1 cellular context compared by ENCODE assay signal in the genomic region with DNA sequence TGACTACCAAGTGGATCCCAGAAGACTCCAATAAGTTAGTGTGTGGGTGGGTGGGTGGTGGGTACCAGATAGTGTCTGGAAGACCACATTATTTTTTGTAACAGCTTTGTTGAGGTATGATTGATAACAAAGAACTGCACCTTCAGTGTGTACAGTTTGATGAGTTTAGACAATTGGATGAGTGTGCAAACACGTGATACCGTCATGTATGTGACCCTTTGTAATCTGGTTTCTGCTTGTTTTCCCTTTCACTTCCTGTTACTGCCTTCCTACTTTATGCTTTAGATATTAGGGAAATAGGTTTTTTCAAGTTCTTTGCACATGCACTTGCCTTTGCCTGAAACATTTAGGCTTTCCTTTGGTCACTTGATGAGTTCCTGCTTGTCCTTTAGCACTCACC.
TF ChIP-seq lines count a peak whose summit lies in the region.

No MANE protein-coding gene starts in this region.

TF ChIP-seq in HCT116, 20 proteins besides CTCF, POLR2A, EP300 and RAD21 (continued from another document):
- TF ChIP-seq, protein P1, sequence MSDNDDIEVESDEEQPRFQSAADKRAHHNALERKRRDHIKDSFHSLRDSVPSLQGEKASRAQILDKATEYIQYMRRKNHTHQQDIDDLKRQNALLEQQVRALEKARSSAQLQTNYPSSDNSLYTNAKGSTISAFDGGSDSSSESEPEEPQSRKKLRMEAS (IDR thresholded peaks at IDR 0.05) = no peak
- TF ChIP-seq POLR2AphosphoS5 (IDR thresholded peaks at IDR 0.05; ENCODE audit: low read depth, low read length) (no peak), SRF (IDR thresholded peaks at IDR 0.05; ENCODE audit: low read depth) (no peak), ZNF274 (IDR thresholded peaks at IDR 0.05; ENCODE audit: low read depth, low read length) (no peak), SIN3A (IDR thresholded peaks at IDR 0.05; ENCODE audit: low read depth) (no peak), CEBPB (IDR thresholded peaks at IDR 0.05; ENCODE audit: low read depth) (no peak), SP1 (IDR thresholded peaks at IDR 0.05; ENCODE audit: low read depth) (no peak), FOSL1 (IDR thresholded peaks at IDR 0.05; ENCODE audit: low read depth) (no peak), EZH2phosphoT487 (IDR thresholded peaks at IDR 0.05; ENCODE audit: borderline replicate concordance) (no peak), EZH2 (IDR thresholded peaks at IDR 0.05) (no peak), ELF1 (IDR thresholded peaks at IDR 0.05; ENCODE audit: borderline replicate concordance, low read depth) (no peak)
- TF ChIP-seq, protein P2, sequence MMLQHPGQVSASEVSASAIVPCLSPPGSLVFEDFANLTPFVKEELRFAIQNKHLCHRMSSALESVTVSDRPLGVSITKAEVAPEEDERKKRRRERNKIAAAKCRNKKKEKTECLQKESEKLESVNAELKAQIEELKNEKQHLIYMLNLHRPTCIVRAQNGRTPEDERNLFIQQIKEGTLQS (IDR thresholded peaks at IDR 0.05) = no peak
- TF ChIP-seq, protein P3, sequence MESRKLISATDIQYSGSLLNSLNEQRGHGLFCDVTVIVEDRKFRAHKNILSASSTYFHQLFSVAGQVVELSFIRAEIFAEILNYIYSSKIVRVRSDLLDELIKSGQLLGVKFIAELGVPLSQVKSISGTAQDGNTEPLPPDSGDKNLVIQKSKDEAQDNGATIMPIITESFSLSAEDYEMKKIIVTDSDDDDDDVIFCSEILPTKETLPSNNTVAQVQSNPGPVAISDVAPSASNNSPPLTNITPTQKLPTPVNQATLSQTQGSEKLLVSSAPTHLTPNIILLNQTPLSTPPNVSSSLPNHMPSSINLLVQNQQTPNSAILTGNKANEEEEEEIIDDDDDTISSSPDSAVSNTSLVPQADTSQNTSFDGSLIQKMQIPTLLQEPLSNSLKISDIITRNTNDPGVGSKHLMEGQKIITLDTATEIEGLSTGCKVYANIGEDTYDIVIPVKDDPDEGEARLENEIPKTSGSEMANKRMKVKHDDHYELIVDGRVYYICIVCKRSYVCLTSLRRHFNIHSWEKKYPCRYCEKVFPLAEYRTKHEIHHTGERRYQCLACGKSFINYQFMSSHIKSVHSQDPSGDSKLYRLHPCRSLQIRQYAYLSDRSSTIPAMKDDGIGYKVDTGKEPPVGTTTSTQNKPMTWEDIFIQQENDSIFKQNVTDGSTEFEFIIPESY (IDR thresholded peaks at IDR 0.05; ENCODE audit: extremely low read depth, insufficient replicate concordance, low read length) = no peak
TF ChIP-seq in HCT116: peak in this region for 0.
